30 cellular contexts compared by ENCODE assay signal in genomic region chr1:223217781-223218180, GRCh38.
"Had no signal": no experiment of that assay in that cellular context is flagged by ENCODE, and none has a peak within 500 bp of the region (broad histone marks: within the 10 kb centered on the region; RNA-seq: fewer than 3 reads in every experiment).

No MANE protein-coding gene starts in this region.

- FAIRE-seq: colon, frontal cortex had no signal

- H3K27me3 ChIP-seq: ascending aorta, breast epithelium, cardiac muscle cell had no signal

- H3K27ac ChIP-seq: ascending aorta, breast epithelium, cardiac muscle cell, WERI-Rb-1 had no signal

- H3K27ac Mint-ChIP-seq: activated B cell treated with CpG ODN at 0.5 μM for 24 hours; activated CD8-positive, alpha-beta T cell treated with anti-CD3 and anti-CD28 coated beads, Interleukin-2, amount 10 ng/mL, durations not matched to agents 7 days and 5 days; activated naive CD4-positive, alpha-beta T cell treated with anti-CD3 and anti-CD28 coated beads, Interleukin-2, amount 10 ng/mL, durations not matched to agents 7 days and 5 days; activated naive CD4-positive, alpha-beta T cell treated with anti-CD3 and anti-CD28 coated beads, Interleukin-2, amount 50 U/mL, for 72 hours; activated naive CD8-positive, alpha-beta T cell treated with anti-CD3 and anti-CD28 coated beads, Interleukin-2, amount 10 ng/mL, durations not matched to agents 7 days and 5 days; activated T-helper 17 cell treated with anti-CD3 and anti-CD28 coated beads, Interleukin-2, amount 50 U/mL, for 72 hours; endodermal cell; T-helper 17 cell; T-helper 2 cell treated with Interferon-gamma antibody and Interleukin-4, amounts not matched to agents 5 μg/mL and 100 μg/mL, for 36 hours had no signal

- H3K36me3 Mint-ChIP-seq: activated naive CD4-positive, alpha-beta T cell treated with anti-CD3 and anti-CD28 coated beads, Interleukin-2, amount 10 ng/mL, durations not matched to agents 7 days and 5 days had no signal

- DNase-seq: activated B cell treated with CpG ODN at 0.5 μM for 24 hours; activated CD4-positive, alpha-beta T cell treated with anti-CD3 and anti-CD28 coated beads for 48 hours; activated CD4-positive, alpha-beta T cell treated with anti-CD3 and anti-CD28 coated beads, Interleukin-2, amount 50 U/mL, for 1 hour; activated CD4-positive, alpha-beta T cell treated with anti-CD3 and anti-CD28 coated beads, Interleukin-2, amount 50 U/mL, for 48 hours; activated CD8-positive, alpha-beta T cell treated with anti-CD3 and anti-CD28 coated beads, Interleukin-2, amount 10 ng/mL, durations not matched to agents 7 days and 5 days; activated gamma-delta T cell; activated naive CD4-positive, alpha-beta T cell; activated naive CD4-positive, alpha-beta T cell treated with anti-CD3 and anti-CD28 coated beads, Interleukin-2, amount 10 ng/mL, durations not matched to agents 7 days and 5 days; activated naive CD8-positive, alpha-beta T cell treated with anti-CD3 and anti-CD28 coated beads, Interleukin-2, amount 10 ng/mL, durations not matched to agents 7 days and 5 days; activated T-cell treated with anti-CD3 and anti-CD28 coated beads, Interleukin-2, amount 50 U/mL, for 4 hours; effector memory CD4-positive, alpha-beta T cell; endodermal cell; foreskin fibroblast; T-helper 1 cell; T-helper 17 cell; T1000; WERI-Rb-1 had no signal

- H3K4me1 Mint-ChIP-seq: activated B cell treated with CpG ODN at 0.5 μM for 24 hours; activated naive CD4-positive, alpha-beta T cell treated with anti-CD3 and anti-CD28 coated beads, Interleukin-2, amount 10 ng/mL, durations not matched to agents 7 days and 5 days; activated naive CD8-positive, alpha-beta T cell treated with anti-CD3 and anti-CD28 coated beads, Interleukin-2, amount 10 ng/mL, durations not matched to agents 7 days and 5 days; activated T-helper 17 cell treated with anti-CD3 and anti-CD28 coated beads, Interleukin-2, amount 50 U/mL, for 72 hours; central memory CD8-positive, alpha-beta T cell; T-helper 17 cell had no signal

- H3K4me3 Mint-ChIP-seq: activated B cell treated with CpG ODN at 0.5 μM for 24 hours; activated CD8-positive, alpha-beta T cell treated with anti-CD3 and anti-CD28 coated beads, Interleukin-2, amount 10 ng/mL, durations not matched to agents 7 days and 5 days; activated naive CD4-positive, alpha-beta T cell treated with anti-CD3 and anti-CD28 coated beads, Interleukin-2, amount 10 ng/mL, durations not matched to agents 7 days and 5 days; activated naive CD8-positive, alpha-beta T cell treated with anti-CD3 and anti-CD28 coated beads, Interleukin-2, amount 10 ng/mL, durations not matched to agents 7 days and 5 days; activated T-cell treated with anti-CD3 and anti-CD28 coated beads, Interleukin-2, amount 50 U/mL, for 4 hours; activated T-helper 17 cell treated with anti-CD3 and anti-CD28 coated beads, Interleukin-2, amount 50 U/mL, for 72 hours; brain; central memory CD8-positive, alpha-beta T cell; endodermal cell; T-helper 17 cell; T-helper 2 cell treated with Interferon-gamma antibody and Interleukin-4, amounts not matched to agents 5 μg/mL and 100 μg/mL, for 36 hours had no signal

- H3K27me3 Mint-ChIP-seq: activated B cell treated with CpG ODN at 0.5 μM for 24 hours; activated naive CD4-positive, alpha-beta T cell treated with anti-CD3 and anti-CD28 coated beads, Interleukin-2, amount 10 ng/mL, durations not matched to agents 7 days and 5 days; activated naive CD8-positive, alpha-beta T cell treated with anti-CD3 and anti-CD28 coated beads, Interleukin-2, amount 10 ng/mL, durations not matched to agents 7 days and 5 days; activated T-helper 17 cell treated with anti-CD3 and anti-CD28 coated beads, Interleukin-2, amount 50 U/mL, for 72 hours; central memory CD8-positive, alpha-beta T cell; T-helper 17 cell had no signal

- H3K4me1 ChIP-seq: ascending aorta, breast epithelium had no signal

- H3K4me3 ChIP-seq: ascending aorta, breast epithelium, cardiac muscle cell had no signal

- ATAC-seq: activated CD4-positive, CD25-positive, alpha-beta regulatory T cell treated with anti-CD3 and anti-CD28 coated beads, Interleukin-2, amount 50 U/mL, for 24 hours; activated CD8-positive, alpha-beta T cell treated with anti-CD3 and anti-CD28 coated beads, Interleukin-2, amount 10 ng/mL, durations not matched to agents 7 days and 5 days; activated naive CD4-positive, alpha-beta T cell treated with anti-CD3 and anti-CD28 coated beads, Interleukin-2, amount 50 U/mL, for 72 hours; activated T-cell treated with anti-CD3 and anti-CD28 coated beads, Interleukin-2, amount 50 U/mL, for 4 hours; activated T-helper 17 cell treated with anti-CD3 and anti-CD28 coated beads, Interleukin-2, amount 50 U/mL, for 72 hours; esophagus mucosa; SK-N-SH treated with all-trans-retinoic acid at 6 μM for 48 hours; T-helper 17 cell had no signal

- H3K36me3 ChIP-seq: ascending aorta, breast epithelium, cardiac muscle cell, WERI-Rb-1 had no signal

- H3K9me3 ChIP-seq: ascending aorta had no signal
